Comparison of ENCODE assay signal across 14 cellular contexts in genomic region chr17:77638229-77638628, GRCh38.
A peak's percentile ranks its signal among the peaks of the same experiment; 100 is the strongest.
DNase-seq lines count a peak whose midpoint lies in the region; TF ChIP-seq lines count a peak whose summit lies in the region.
"Had no signal": no experiment of that assay in that cellular context is flagged by ENCODE, and none has a peak within 500 bp of the region (broad histone marks: within the 10 kb centered on the region; RNA-seq: fewer than 3 reads in every experiment).

No MANE protein-coding gene starts in this region.

- H2BK15ac ChIP-seq in mesendoderm (replicated peaks; ENCODE audit: low read depth): no peak overlapping the region

- no peak overlapping the region for H3K18ac ChIP-seq in mesendoderm (ENCODE audit: low read length)

- H3K9me3 Mint-ChIP-seq in brain: peaks cover 0 to 7% (median 0%) of the 10 kb centered on the region in 5 experiments
- H3K9me3 Mint-ChIP-seq: CD4-positive, alpha-beta memory T cell had no signal

- H3K4me3 Mint-ChIP-seq in brain: peak overlapping the region in 3 of 5 experiments; percentile 43 to 58 (median 57)
- H3K4me3 Mint-ChIP-seq: CD4-positive, alpha-beta memory T cell had no signal

- H3K36me3 Mint-ChIP-seq in brain: no peaks in the 10 kb centered on the region
- H3K36me3 Mint-ChIP-seq: CD4-positive, alpha-beta memory T cell had no signal

- peaks cover 55% of the 10 kb centered on the region for H3K4me1 Mint-ChIP-seq in brain

- H3K4me2 ChIP-seq in mesendoderm (ENCODE audit: low read length): no peak overlapping the region

- POLR2A ChIA-PET in HEK293 (lab: Yijun Ruan, JAX): no interaction called here

- no peak overlapping the region for H3K56ac ChIP-seq in mesendoderm (ENCODE audit: low read length)

- no CpG with 5 or more reads among the region's 8 CpGs for WGBS in mesendoderm (ENCODE audit: extremely low coverage, insufficient coverage, low lambda C conversion rate)

- no peak overlapping the region for H3K23ac ChIP-seq in mesendoderm (ENCODE audit: low read length)

- no peaks in the 10 kb centered on the region for H3K9me3 ChIP-seq in HEK293 (ENCODE audit: control insufficient read depth, insufficient read depth, low read depth, low read length)
- H3K9me3 ChIP-seq: BE2C had no signal

- H3K9ac ChIP-seq in mesendoderm (ENCODE audit: low read length): no peak overlapping the region

- H3K27ac Mint-ChIP-seq in brain: peak overlapping the region; percentile 36 to 95 (median 92)
- H3K27ac Mint-ChIP-seq: CD4-positive, alpha-beta memory T cell had no signal

- H3K79me1 ChIP-seq in mesendoderm (ENCODE audit: low read length): no peaks in the 10 kb centered on the region

- no peak overlapping the region for H2BK5ac ChIP-seq in mesendoderm (ENCODE audit: low read length)

- H3K4ac ChIP-seq in mesendoderm (ENCODE audit: low read depth, low read length): no peak overlapping the region

- no peak overlapping the region for H4K5ac ChIP-seq in mesendoderm (ENCODE audit: low read length)

- no peaks in the 10 kb centered on the region for H3K4me1 ChIP-seq in HEK293 (ENCODE audit: control insufficient read depth, insufficient read depth, low read length)
- H3K4me1 ChIP-seq in mesendoderm (ENCODE audit: control insufficient read depth, low read depth, low read length): no peaks in the 10 kb centered on the region
- H3K4me1 ChIP-seq: BE2C had no signal

- intact Hi-C loops in posterior vena cava (cut with DNase I): loop anchor here in 1 of 2 donors (5.0 kb wide), 1 partner anchor 669 kb away; no protein-coding TSS in a partner anchor

- no peak overlapping the region for H4K8ac ChIP-seq in mesendoderm (ENCODE audit: low read depth, low read length)

- CTCF ChIA-PET in HEK293 (lab: Yijun Ruan, JAX): no interaction called here

- no peaks in the 10 kb centered on the region for H3K36me3 ChIP-seq in HEK293 (ENCODE audit: control insufficient read depth in 2 of 2, insufficient read depth in 1 of 2, low read length in 2 of 2)
- no peaks in the 10 kb centered on the region for H3K36me3 ChIP-seq in mesendoderm (ENCODE audit: control insufficient read depth, insufficient read depth, low read length)
- H3K36me3 ChIP-seq: BE2C had no signal

- peaks cover 5% of the 10 kb centered on the region for H3K27me3 Mint-ChIP-seq in brain

- H3K27ac ChIP-seq in HEK293 (ENCODE audit: extremely low read depth, low read depth, low read length) (no peak overlapping the region), mesendoderm (ENCODE audit: low read depth, low read length) (no peak overlapping the region)
- H3K27ac ChIP-seq: C4-2B, HL-60 had no signal

- no peak for TF ChIP-seq CTCF in HEK293 (tag by site-specific recombination; IDR thresholded peaks at IDR 0.05)
- TF ChIP-seq CTCF in brain (conservative IDR thresholded peaks at IDR 0.05): no peak

- no peak overlapping the region for H3K4me3 ChIP-seq in HEK293 (ENCODE audit: low read depth, low read length)
- H3K4me3 ChIP-seq in mesendoderm (ENCODE audit: low read length): no peak overlapping the region

- DNase-seq in islet precursor cell: peak; percentile 51
- peak; percentile 53 for DNase-seq in posterior vena cava (ENCODE audit: low spot score)
- no peak for DNase-seq in mesendoderm
- no peak for DNase-seq in NCI-H2029 (lab: John Stamatoyannopoulos, UW)
- DNase-seq in activated naive CD4-positive, alpha-beta T cell treated with anti-CD3 and anti-CD28 coated beads, Interleukin-2, amount 50 U/mL, for 16 hours: no peak
- DNase-seq: CD4-positive, alpha-beta memory T cell; DMS153; DMS79 treated with DMSO at 0.1 percent for 48 hours; EL had no signal

- no peaks in the 10 kb centered on the region for H3K79me2 ChIP-seq in mesendoderm (ENCODE audit: control insufficient read depth, insufficient read depth, low read length)

- no peak overlapping the region for H2BK120ac ChIP-seq in mesendoderm (ENCODE audit: low read depth, low read length)

- H2AK5ac ChIP-seq in mesendoderm (ENCODE audit: low read length): no peak overlapping the region

- no peaks in the 10 kb centered on the region for H3K27me3 ChIP-seq in mesendoderm (ENCODE audit: insufficient read depth, low read length, poor library complexity)

TF ChIP-seq in HEK293, 187 proteins besides CTCF, POLR2A, EP300 and RAD21:
- TF ChIP-seq ZIC2 (tag by site-specific recombination; IDR thresholded peaks at IDR 0.05) (peak; percentile 46), ZNF677 (tag by site-specific recombination; IDR thresholded peaks at IDR 0.05) (no peak)

Comparison
In these comparisons a context has a peak if more than half of its experiments do, and no peak if none do; other contexts are left out.
1. DNase-seq: peak in islet precursor cell (single experiment) and posterior vena cava (single experiment); none in mesendoderm (single experiment), NCI-H2029 (single experiment) and activated naive CD4-positive, alpha-beta T cell treated with anti-CD3 and anti-CD28 coated beads, Interleukin-2, amount 50 U/mL, for 16 hours (single experiment).